ENCODE assay signal across 9 cellular contexts in the genomic region with DNA sequence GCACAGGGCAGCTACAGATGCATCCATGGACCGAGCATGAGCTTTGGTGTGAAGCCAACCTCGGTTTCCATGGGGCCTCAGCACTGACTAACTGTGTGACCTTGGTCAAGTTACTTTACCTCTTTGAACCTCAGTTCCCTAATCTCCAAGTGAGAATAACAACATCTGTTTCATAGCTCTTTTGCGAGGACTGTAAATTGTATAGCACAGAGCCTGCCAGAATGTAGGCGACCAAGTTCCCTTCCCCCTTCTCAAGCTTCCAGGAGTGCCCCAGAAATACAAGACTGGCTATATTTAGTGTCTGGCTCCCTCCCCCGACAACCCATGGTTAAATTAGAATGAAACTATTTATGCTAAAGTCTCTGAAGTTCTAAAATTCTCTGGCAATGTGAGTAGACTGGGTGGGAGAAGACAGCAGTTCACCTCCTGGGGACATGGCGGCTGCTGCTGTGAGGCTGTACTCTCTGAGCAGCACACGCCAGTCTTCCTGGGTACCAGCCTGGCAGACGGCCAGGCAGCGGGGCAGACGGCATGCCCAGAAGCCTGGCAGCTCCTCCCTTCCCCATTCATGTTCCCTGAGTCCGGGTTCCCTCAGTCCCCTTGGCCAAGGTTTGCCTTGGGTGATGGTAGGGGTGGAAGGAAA. TPM values are rescaled to one million over a fixed set of nuclear protein-coding genes. Genes with fewer than 3 reads are reported as not detected.
DNase-seq lines count a peak whose midpoint lies in the region; ATAC-seq, FAIRE-seq and TF ChIP-seq lines count a peak whose summit lies in the region.
"Had no signal": no experiment of that assay in that cellular context is flagged by ENCODE, and none has a peak within 500 bp of the region (broad histone marks: within the 10 kb centered on the region; RNA-seq: fewer than 3 reads in every experiment).

No MANE protein-coding gene starts in this region.

- H3K9ac ChIP-seq in SK-N-MC (ENCODE audit: insufficient read length), result no peak overlapping the region

- H3K9me3 Mint-ChIP-seq in activated naive CD8-positive, alpha-beta T cell treated with anti-CD3 and anti-CD28 coated beads, Interleukin-2, amount 50 U/mL, for 24 hours, result no peaks in the 10 kb centered on the region

- peaks cover 11% of the 10 kb centered on the region for H3K4me1 Mint-ChIP-seq in activated naive CD8-positive, alpha-beta T cell treated with anti-CD3 and anti-CD28 coated beads, Interleukin-2, amount 50 U/mL, for 24 hours

- no peaks in the 10 kb centered on the region for H3K36me3 Mint-ChIP-seq in activated naive CD8-positive, alpha-beta T cell treated with anti-CD3 and anti-CD28 coated beads, Interleukin-2, amount 50 U/mL, for 24 hours (ENCODE audit: low read depth)

- no peak overlapping the region for H3K4me3 Mint-ChIP-seq in activated naive CD8-positive, alpha-beta T cell treated with anti-CD3 and anti-CD28 coated beads, Interleukin-2, amount 50 U/mL, for 24 hours

- 28 to 36% (median 30%) methylated on average over 11 of the region's 11 CpGs for WGBS in small intestine, 3 donors

- TF ChIP-seq CTCF in left ventricle myocardium inferior (IDR thresholded peaks at IDR 0.05; ENCODE audit: borderline replicate concordance), result no peak

- H3K4me1 ChIP-seq in left ventricle myocardium inferior (peaks cover 11% of the 10 kb centered on the region), small intestine (ENCODE audit: control insufficient read depth in 2 of 2, insufficient read depth in 1 of 2, low read depth in 1 of 2, low read length in 1 of 2) (peaks cover 2 to 10% of the 10 kb centered on the region in 2 donors)

- H3K4me3 ChIP-seq in SK-N-MC (peak overlapping the region; percentile 20; the same call in 1 of the 2 replicates), left ventricle myocardium inferior (no peak overlapping the region), small intestine (ENCODE audit: low read depth in 1 of 2, low read length in 2 of 2) (no peak overlapping the region)
- H3K4me3 ChIP-seq: ovary had no signal

- no peaks in the 10 kb centered on the region for H3K27me3 ChIP-seq in left ventricle myocardium inferior (ENCODE audit: low read depth)
- no peaks in the 10 kb centered on the region for H3K27me3 ChIP-seq in small intestine (ENCODE audit: control insufficient read depth in 2 of 2, insufficient read depth in 2 of 2, low read length in 2 of 2)
- H3K27me3 ChIP-seq: ovary had no signal

- H3K9me3 ChIP-seq in SK-N-MC (ENCODE audit: low read depth, low read length) (no peaks in the 10 kb centered on the region), left ventricle myocardium inferior (replicated peaks) (no peaks in the 10 kb centered on the region), small intestine (ENCODE audit: control insufficient read depth, low read depth) (no peaks in the 10 kb centered on the region)
- H3K9me3 ChIP-seq: ovary had no signal

- no peak overlapping the region for H3K27ac Mint-ChIP-seq in activated naive CD8-positive, alpha-beta T cell treated with anti-CD3 and anti-CD28 coated beads, Interleukin-2, amount 50 U/mL, for 24 hours

- peak overlapping the region; percentile 68; the same call in 1 of the 2 replicates for H3K27ac ChIP-seq in SK-N-MC
- H3K27ac ChIP-seq in left ventricle myocardium inferior (replicated peaks), result no peak overlapping the region
- peak overlapping the region; percentile 72 to 93 for H3K27ac ChIP-seq in small intestine (ENCODE audit: low read depth in 1 of 2, low read length in 1 of 2)
- H3K27ac ChIP-seq: ovary had no signal

- ATAC-seq in HG02610 (IDR thresholded peaks at IDR 0.05; ENCODE audit: unreplicated experiment), result no peak
- ATAC-seq in activated naive CD8-positive, alpha-beta T cell treated with anti-CD3 and anti-CD28 coated beads, Interleukin-2, amount 50 U/mL, for 24 hours, result no peak

- H3K36me3 ChIP-seq in SK-N-MC (ENCODE audit: insufficient read depth, low read length) (no peaks in the 10 kb centered on the region), left ventricle myocardium inferior (no peaks in the 10 kb centered on the region), small intestine (ENCODE audit: control insufficient read depth in 2 of 2, insufficient read depth in 2 of 2, low read length in 2 of 2) (no peaks in the 10 kb centered on the region)
- H3K36me3 ChIP-seq: ovary had no signal

- TF ChIP-seq EP300 in Ishikawa (IDR thresholded peaks at IDR 0.05; ENCODE audit: borderline replicate concordance), result no peak

- no peaks in the 10 kb centered on the region for H3K27me3 Mint-ChIP-seq in activated naive CD8-positive, alpha-beta T cell treated with anti-CD3 and anti-CD28 coated beads, Interleukin-2, amount 50 U/mL, for 24 hours

- FAIRE-seq in small intestine (lab: Jason Lieb, UNC), result no peak

- DNase-seq in SK-N-MC (ENCODE audit: low read depth, low spot score) (no peak), left ventricle myocardium inferior (peak; percentile 56), small intestine (peak; percentile 42), activated T-cell treated with anti-CD3 and anti-CD28 coated beads for 4 hours (no peak)
- DNase-seq in activated naive CD8-positive, alpha-beta T cell treated with anti-CD3 and anti-CD28 coated beads, Interleukin-2, amount 50 U/mL, for 24 hours, result no peak
- DNase-seq: GF-D8 had no signal

- intact Hi-C loops in left ventricle myocardium inferior (cut with micrococcal nuclease), result no loop called here

- TF ChIP-seq RAD21 in Ishikawa (IDR thresholded peaks at IDR 0.05; ENCODE audit: low read depth), result no peak

TF ChIP-seq in Ishikawa, 13 proteins besides CTCF, POLR2A, EP300 and RAD21:
- TF ChIP-seq NFIC (IDR thresholded peaks at IDR 0.05), result peak; percentile 51
- TF ChIP-seq, protein P1, sequence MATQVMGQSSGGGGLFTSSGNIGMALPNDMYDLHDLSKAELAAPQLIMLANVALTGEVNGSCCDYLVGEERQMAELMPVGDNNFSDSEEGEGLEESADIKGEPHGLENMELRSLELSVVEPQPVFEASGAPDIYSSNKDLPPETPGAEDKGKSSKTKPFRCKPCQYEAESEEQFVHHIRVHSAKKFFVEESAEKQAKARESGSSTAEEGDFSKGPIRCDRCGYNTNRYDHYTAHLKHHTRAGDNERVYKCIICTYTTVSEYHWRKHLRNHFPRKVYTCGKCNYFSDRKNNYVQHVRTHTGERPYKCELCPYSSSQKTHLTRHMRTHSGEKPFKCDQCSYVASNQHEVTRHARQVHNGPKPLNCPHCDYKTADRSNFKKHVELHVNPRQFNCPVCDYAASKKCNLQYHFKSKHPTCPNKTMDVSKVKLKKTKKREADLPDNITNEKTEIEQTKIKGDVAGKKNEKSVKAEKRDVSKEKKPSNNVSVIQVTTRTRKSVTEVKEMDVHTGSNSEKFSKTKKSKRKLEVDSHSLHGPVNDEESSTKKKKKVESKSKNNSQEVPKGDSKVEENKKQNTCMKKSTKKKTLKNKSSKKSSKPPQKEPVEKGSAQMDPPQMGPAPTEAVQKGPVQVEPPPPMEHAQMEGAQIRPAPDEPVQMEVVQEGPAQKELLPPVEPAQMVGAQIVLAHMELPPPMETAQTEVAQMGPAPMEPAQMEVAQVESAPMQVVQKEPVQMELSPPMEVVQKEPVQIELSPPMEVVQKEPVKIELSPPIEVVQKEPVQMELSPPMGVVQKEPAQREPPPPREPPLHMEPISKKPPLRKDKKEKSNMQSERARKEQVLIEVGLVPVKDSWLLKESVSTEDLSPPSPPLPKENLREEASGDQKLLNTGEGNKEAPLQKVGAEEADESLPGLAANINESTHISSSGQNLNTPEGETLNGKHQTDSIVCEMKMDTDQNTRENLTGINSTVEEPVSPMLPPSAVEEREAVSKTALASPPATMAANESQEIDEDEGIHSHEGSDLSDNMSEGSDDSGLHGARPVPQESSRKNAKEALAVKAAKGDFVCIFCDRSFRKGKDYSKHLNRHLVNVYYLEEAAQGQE (IDR thresholded peaks at IDR 0.05; ENCODE audit: low read depth), result no peak

RNA-seq across cellular contexts. Expression of a gene that starts 22.0 kb away (rescaled TPM):
- 278 TPM for total RNA-seq in left ventricle myocardium inferior
- 100 to 1,000 TPM in 1 of 3 donors, 10 to 100 TPM in 2; 26.4 to 260 (median 40.5) TPM for polyA plus RNA-seq in small intestine

Comparison
In these comparisons a context has a peak if more than half of its experiments do, and no peak if none do; other contexts are left out.
1. DNase-seq: peak in left ventricle myocardium inferior (single experiment) and small intestine (single experiment); none in SK-N-MC (single experiment), activated naive CD8-positive, alpha-beta T cell treated with anti-CD3 and anti-CD28 coated beads, Interleukin-2, amount 50 U/mL, for 24 hours (single experiment) and activated T-cell treated with anti-CD3 and anti-CD28 coated beads for 4 hours (single experiment).